Comparison of ENCODE assay signal across 30 cellular contexts in genomic region chr2:57941826-57942225, GRCh38.
"Had no signal": no experiment of that assay in that cellular context is flagged by ENCODE, and none has a peak within 500 bp of the region (broad histone marks: within the 10 kb centered on the region; RNA-seq: fewer than 3 reads in every experiment).

No MANE protein-coding gene starts in this region.

- H3K4me3 ChIP-seq: ascending aorta, breast epithelium, cardiac muscle cell, colonic mucosa, esophagus squamous epithelium, gastroesophageal sphincter, heart right ventricle had no signal

- ATAC-seq: activated CD4-positive, alpha-beta T cell treated with anti-CD3 and anti-CD28 coated beads for 36 hours; activated CD8-positive, alpha-beta memory T cell treated with anti-CD3 and anti-CD28 coated beads, Interleukin-2, amount 10 ng/mL, durations not matched to agents 7 days and 5 days; activated CD8-positive, alpha-beta T cell treated with anti-CD3 and anti-CD28 coated beads, Interleukin-2, amount 10 ng/mL, durations not matched to agents 7 days and 5 days; gastroesophageal sphincter; heart right ventricle had no signal

- H3K4me1 ChIP-seq: ascending aorta, breast epithelium, colonic mucosa, esophagus squamous epithelium, gastroesophageal sphincter, heart right ventricle had no signal

- H3K4me1 Mint-ChIP-seq: activated CD4-positive, alpha-beta T cell treated with anti-CD3 and anti-CD28 coated beads for 36 hours; activated CD4-positive, alpha-beta T cell treated with anti-CD3 and anti-CD28 coated beads, Interleukin-2, amount 10 ng/mL, durations not matched to agents 24 days and 14 days; activated CD8-positive, alpha-beta memory T cell treated with anti-CD3 and anti-CD28 coated beads, Interleukin-2, amount 10 ng/mL, durations not matched to agents 7 days and 5 days; activated naive CD4-positive, alpha-beta T cell treated with anti-CD3 and anti-CD28 coated beads, Interleukin-2, amount 50 U/mL, for 24 hours; activated naive CD8-positive, alpha-beta T cell treated with anti-CD3 and anti-CD28 coated beads, Interleukin-2, amount 10 ng/mL, durations not matched to agents 7 days and 5 days; brain had no signal

- H3K4me3 Mint-ChIP-seq: activated CD4-positive, alpha-beta memory T cell treated with anti-CD3 and anti-CD28 coated beads for 36 hours; activated CD4-positive, alpha-beta T cell treated with anti-CD3 and anti-CD28 coated beads for 36 hours; activated CD4-positive, alpha-beta T cell treated with anti-CD3 and anti-CD28 coated beads, Interleukin-2, amount 10 ng/mL, durations not matched to agents 24 days and 14 days; activated CD8-positive, alpha-beta memory T cell treated with anti-CD3 and anti-CD28 coated beads, Interleukin-2, amount 10 ng/mL, durations not matched to agents 7 days and 5 days; activated CD8-positive, alpha-beta T cell treated with anti-CD3 and anti-CD28 coated beads, Interleukin-2, amount 10 ng/mL, durations not matched to agents 7 days and 5 days; activated naive CD4-positive, alpha-beta T cell treated with anti-CD3 and anti-CD28 coated beads for 36 hours; activated naive CD4-positive, alpha-beta T cell treated with anti-CD3 and anti-CD28 coated beads, Interleukin-2, amount 50 U/mL, for 24 hours; activated naive CD8-positive, alpha-beta T cell treated with anti-CD3 and anti-CD28 coated beads, Interleukin-2, amount 10 ng/mL, durations not matched to agents 7 days and 5 days; activated T-helper 1 cell treated with anti-CD3 and anti-CD28 coated beads, Interleukin-12 subunit alpha, Interleukin-12 subunit beta, Interleukin-2, Interleukin-4 antibody, amounts not matched to agents 30 ng/mL and 10 ng/mL and 1 ng/mL, durations not matched to agents 14 hours and 24 hours and 36 hours; brain had no signal

- DNase-seq: activated CD4-positive, alpha-beta memory T cell treated with anti-CD3 and anti-CD28 coated beads for 36 hours; activated CD4-positive, alpha-beta T cell treated with anti-CD3 and anti-CD28 coated beads for 36 hours; activated CD4-positive, alpha-beta T cell treated with anti-CD3 and anti-CD28 coated beads, Interleukin-2, amount 10 ng/mL, durations not matched to agents 24 days and 14 days; activated CD4-positive, CD25-positive, alpha-beta regulatory T cell; activated CD4-positive, CD25-positive, alpha-beta regulatory T cell treated with anti-CD3 and anti-CD28 coated beads, Interleukin-2, amount 50 U/mL, for 72 hours; activated CD8-positive, alpha-beta memory T cell treated with anti-CD3 and anti-CD28 coated beads, Interleukin-2, amount 10 ng/mL, durations not matched to agents 7 days and 5 days; activated CD8-positive, alpha-beta memory T cell treated with anti-CD3 and anti-CD28 coated beads, Interleukin-2, amount 50 U/mL, for 4 hours; activated CD8-positive, alpha-beta T cell treated with anti-CD3 and anti-CD28 coated beads, Interleukin-2, amount 10 ng/mL, durations not matched to agents 7 days and 5 days; activated effector memory CD4-positive, alpha-beta T cell treated with anti-CD3 and anti-CD28 coated beads, Interleukin-2, amount 50 U/mL, for 16 hours; activated naive CD4-positive, alpha-beta T cell treated with anti-CD3 and anti-CD28 coated beads for 36 hours; activated naive CD8-positive, alpha-beta T cell treated with anti-CD3 and anti-CD28 coated beads, Interleukin-2, amount 10 ng/mL, durations not matched to agents 7 days and 5 days; activated T-cell treated with anti-CD3 and anti-CD28 coated beads, Interleukin-2, amount 50 U/mL, for 1 hour; activated T-cell treated with anti-CD3 and anti-CD28 coated beads, Interleukin-2, amount 50 U/mL, for 48 hours; central memory CD4-positive, alpha-beta T cell; cerebellar nuclear complex; colonic mucosa; effector CD8-positive, alpha-beta T cell; esophagus squamous epithelium; foreskin melanocyte; heart right ventricle; T-helper 2 cell had no signal

- H3K36me3 Mint-ChIP-seq: activated CD4-positive, alpha-beta memory T cell treated with anti-CD3 and anti-CD28 coated beads for 36 hours; activated CD8-positive, alpha-beta memory T cell treated with anti-CD3 and anti-CD28 coated beads, Interleukin-2, amount 10 ng/mL, durations not matched to agents 7 days and 5 days; brain had no signal

- H3K27ac ChIP-seq: ascending aorta, breast epithelium, cardiac muscle cell, colonic mucosa, epithelial cell of prostate, esophagus squamous epithelium, gastroesophageal sphincter, heart right ventricle had no signal

- H3K36me3 ChIP-seq: ascending aorta, breast epithelium, cardiac muscle cell, colonic mucosa, esophagus squamous epithelium, gastroesophageal sphincter, heart right ventricle had no signal

- H3K9me3 Mint-ChIP-seq: activated CD4-positive, alpha-beta T cell treated with anti-CD3 and anti-CD28 coated beads, Interleukin-2, amount 10 ng/mL, durations not matched to agents 24 days and 14 days; activated naive CD8-positive, alpha-beta T cell treated with anti-CD3 and anti-CD28 coated beads, Interleukin-2, amount 10 ng/mL, durations not matched to agents 7 days and 5 days had no signal

- H3K27me3 Mint-ChIP-seq: activated CD4-positive, alpha-beta T cell treated with anti-CD3 and anti-CD28 coated beads for 36 hours; activated CD4-positive, alpha-beta T cell treated with anti-CD3 and anti-CD28 coated beads, Interleukin-2, amount 10 ng/mL, durations not matched to agents 24 days and 14 days; activated CD8-positive, alpha-beta memory T cell treated with anti-CD3 and anti-CD28 coated beads, Interleukin-2, amount 10 ng/mL, durations not matched to agents 7 days and 5 days; activated naive CD4-positive, alpha-beta T cell treated with anti-CD3 and anti-CD28 coated beads, Interleukin-2, amount 50 U/mL, for 24 hours; activated naive CD8-positive, alpha-beta T cell treated with anti-CD3 and anti-CD28 coated beads, Interleukin-2, amount 10 ng/mL, durations not matched to agents 7 days and 5 days; brain had no signal

- H3K27me3 ChIP-seq: ascending aorta, breast epithelium, cardiac muscle cell, colonic mucosa, esophagus squamous epithelium, gastroesophageal sphincter, heart right ventricle had no signal

- H3K27ac Mint-ChIP-seq: activated CD4-positive, alpha-beta memory T cell treated with anti-CD3 and anti-CD28 coated beads for 36 hours; activated CD4-positive, alpha-beta T cell treated with anti-CD3 and anti-CD28 coated beads for 36 hours; activated CD4-positive, alpha-beta T cell treated with anti-CD3 and anti-CD28 coated beads, Interleukin-2, amount 10 ng/mL, durations not matched to agents 24 days and 14 days; activated CD8-positive, alpha-beta memory T cell treated with anti-CD3 and anti-CD28 coated beads, Interleukin-2, amount 10 ng/mL, durations not matched to agents 7 days and 5 days; activated CD8-positive, alpha-beta T cell treated with anti-CD3 and anti-CD28 coated beads, Interleukin-2, amount 10 ng/mL, durations not matched to agents 7 days and 5 days; activated naive CD4-positive, alpha-beta T cell treated with anti-CD3 and anti-CD28 coated beads for 36 hours; activated naive CD4-positive, alpha-beta T cell treated with anti-CD3 and anti-CD28 coated beads, Interleukin-2, amount 50 U/mL, for 24 hours; activated naive CD8-positive, alpha-beta T cell treated with anti-CD3 and anti-CD28 coated beads, Interleukin-2, amount 10 ng/mL, durations not matched to agents 7 days and 5 days; activated T-helper 1 cell treated with anti-CD3 and anti-CD28 coated beads, Interleukin-12 subunit alpha, Interleukin-12 subunit beta, Interleukin-2, Interleukin-4 antibody, amounts not matched to agents 30 ng/mL and 10 ng/mL and 1 ng/mL, durations not matched to agents 14 hours and 24 hours and 36 hours; activated T-helper 2 cell treated with anti-CD3 and anti-CD28 coated beads, Interferon-gamma antibody, Interleukin-2, Interleukin-4, amounts not matched to agents 10 μg/mL and 5 μg/mL and 100 μg/mL, durations not matched to agents 14 hours and 24 hours and 36 hours; brain had no signal
